2 cellular contexts compared by ENCODE assay signal in the genomic region with DNA sequence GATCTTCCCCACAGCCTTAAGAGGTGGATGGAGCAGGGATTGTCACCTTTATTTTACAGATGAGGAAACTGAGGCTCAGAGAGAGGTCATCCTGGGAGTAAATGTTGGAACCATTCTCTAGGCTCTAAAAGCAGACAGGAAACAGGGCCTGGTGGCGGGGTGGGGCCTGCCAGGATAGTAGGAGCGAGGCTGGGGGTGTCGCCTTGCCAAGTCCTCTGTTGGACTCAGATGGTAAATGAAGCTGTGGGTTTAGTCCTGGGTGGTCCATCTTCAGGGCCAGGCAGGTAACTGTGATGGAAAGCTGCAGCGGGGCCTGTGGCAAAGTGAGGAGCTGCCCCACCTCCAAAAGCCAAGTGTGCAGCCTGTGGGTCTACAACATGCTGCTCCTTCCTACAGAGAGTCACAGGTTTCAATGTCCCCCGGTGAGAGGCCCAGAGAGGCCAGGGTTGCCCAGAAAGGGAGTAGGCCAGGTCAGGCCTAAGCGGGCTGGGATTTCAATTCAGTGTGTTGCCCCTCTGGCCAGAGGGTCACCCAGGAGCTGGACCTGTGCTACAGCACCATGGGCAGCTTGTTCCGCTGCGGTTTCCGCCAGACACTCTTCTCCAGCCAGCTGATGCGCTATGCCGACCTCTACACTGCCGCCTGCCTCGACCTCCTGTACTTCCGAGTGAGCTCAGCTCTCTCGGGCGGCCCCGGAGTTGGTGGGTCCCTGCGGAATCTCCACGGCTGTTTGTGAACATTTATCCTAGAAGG.
TF ChIP-seq lines count a peak whose summit lies in the region.

No MANE protein-coding gene starts in this region.

TF ChIP-seq in HCT116, 20 proteins besides CTCF, POLR2A, EP300 and RAD21:
- no peak for TF ChIP-seq ZNF274 (IDR thresholded peaks at IDR 0.05; ENCODE audit: low read depth, low read length)
- no peak for TF ChIP-seq FOSL1 (IDR thresholded peaks at IDR 0.05; ENCODE audit: low read depth)
- TF ChIP-seq CBX3 (IDR thresholded peaks at IDR 0.05; ENCODE audit: low read depth): no peak
- no peak for TF ChIP-seq EZH2 (IDR thresholded peaks at IDR 0.05)
- no peak for TF ChIP-seq CEBPB (IDR thresholded peaks at IDR 0.05; ENCODE audit: low read depth)
- TF ChIP-seq SP1 (IDR thresholded peaks at IDR 0.05; ENCODE audit: low read depth): no peak
- TF ChIP-seq, protein P1, sequence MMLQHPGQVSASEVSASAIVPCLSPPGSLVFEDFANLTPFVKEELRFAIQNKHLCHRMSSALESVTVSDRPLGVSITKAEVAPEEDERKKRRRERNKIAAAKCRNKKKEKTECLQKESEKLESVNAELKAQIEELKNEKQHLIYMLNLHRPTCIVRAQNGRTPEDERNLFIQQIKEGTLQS (IDR thresholded peaks at IDR 0.05): no peak
- no peak for TF ChIP-seq SRF (IDR thresholded peaks at IDR 0.05; ENCODE audit: low read depth)
- TF ChIP-seq, protein P2, sequence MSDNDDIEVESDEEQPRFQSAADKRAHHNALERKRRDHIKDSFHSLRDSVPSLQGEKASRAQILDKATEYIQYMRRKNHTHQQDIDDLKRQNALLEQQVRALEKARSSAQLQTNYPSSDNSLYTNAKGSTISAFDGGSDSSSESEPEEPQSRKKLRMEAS (IDR thresholded peaks at IDR 0.05): no peak
- TF ChIP-seq TCF7L2 (IDR thresholded peaks at IDR 0.05; ENCODE audit: borderline replicate concordance, extremely low read depth, insufficient read depth, insufficient read length): no peak
- TF ChIP-seq, protein P3, sequence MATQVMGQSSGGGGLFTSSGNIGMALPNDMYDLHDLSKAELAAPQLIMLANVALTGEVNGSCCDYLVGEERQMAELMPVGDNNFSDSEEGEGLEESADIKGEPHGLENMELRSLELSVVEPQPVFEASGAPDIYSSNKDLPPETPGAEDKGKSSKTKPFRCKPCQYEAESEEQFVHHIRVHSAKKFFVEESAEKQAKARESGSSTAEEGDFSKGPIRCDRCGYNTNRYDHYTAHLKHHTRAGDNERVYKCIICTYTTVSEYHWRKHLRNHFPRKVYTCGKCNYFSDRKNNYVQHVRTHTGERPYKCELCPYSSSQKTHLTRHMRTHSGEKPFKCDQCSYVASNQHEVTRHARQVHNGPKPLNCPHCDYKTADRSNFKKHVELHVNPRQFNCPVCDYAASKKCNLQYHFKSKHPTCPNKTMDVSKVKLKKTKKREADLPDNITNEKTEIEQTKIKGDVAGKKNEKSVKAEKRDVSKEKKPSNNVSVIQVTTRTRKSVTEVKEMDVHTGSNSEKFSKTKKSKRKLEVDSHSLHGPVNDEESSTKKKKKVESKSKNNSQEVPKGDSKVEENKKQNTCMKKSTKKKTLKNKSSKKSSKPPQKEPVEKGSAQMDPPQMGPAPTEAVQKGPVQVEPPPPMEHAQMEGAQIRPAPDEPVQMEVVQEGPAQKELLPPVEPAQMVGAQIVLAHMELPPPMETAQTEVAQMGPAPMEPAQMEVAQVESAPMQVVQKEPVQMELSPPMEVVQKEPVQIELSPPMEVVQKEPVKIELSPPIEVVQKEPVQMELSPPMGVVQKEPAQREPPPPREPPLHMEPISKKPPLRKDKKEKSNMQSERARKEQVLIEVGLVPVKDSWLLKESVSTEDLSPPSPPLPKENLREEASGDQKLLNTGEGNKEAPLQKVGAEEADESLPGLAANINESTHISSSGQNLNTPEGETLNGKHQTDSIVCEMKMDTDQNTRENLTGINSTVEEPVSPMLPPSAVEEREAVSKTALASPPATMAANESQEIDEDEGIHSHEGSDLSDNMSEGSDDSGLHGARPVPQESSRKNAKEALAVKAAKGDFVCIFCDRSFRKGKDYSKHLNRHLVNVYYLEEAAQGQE (IDR thresholded peaks at IDR 0.05; ENCODE audit: low read depth): no peak
- no peak for TF ChIP-seq JUND (IDR thresholded peaks at IDR 0.05)
TF ChIP-seq in HCT116: peak in this region for 0.

TF ChIP-seq in K562, 482 proteins besides CTCF, POLR2A, EP300 and RAD21 (continues in another document):
- TF ChIP-seq PRMT5 (CRISPR knock-in tag; IDR thresholded peaks at IDR 0.05): no peak
- TF ChIP-seq, protein P4, sequence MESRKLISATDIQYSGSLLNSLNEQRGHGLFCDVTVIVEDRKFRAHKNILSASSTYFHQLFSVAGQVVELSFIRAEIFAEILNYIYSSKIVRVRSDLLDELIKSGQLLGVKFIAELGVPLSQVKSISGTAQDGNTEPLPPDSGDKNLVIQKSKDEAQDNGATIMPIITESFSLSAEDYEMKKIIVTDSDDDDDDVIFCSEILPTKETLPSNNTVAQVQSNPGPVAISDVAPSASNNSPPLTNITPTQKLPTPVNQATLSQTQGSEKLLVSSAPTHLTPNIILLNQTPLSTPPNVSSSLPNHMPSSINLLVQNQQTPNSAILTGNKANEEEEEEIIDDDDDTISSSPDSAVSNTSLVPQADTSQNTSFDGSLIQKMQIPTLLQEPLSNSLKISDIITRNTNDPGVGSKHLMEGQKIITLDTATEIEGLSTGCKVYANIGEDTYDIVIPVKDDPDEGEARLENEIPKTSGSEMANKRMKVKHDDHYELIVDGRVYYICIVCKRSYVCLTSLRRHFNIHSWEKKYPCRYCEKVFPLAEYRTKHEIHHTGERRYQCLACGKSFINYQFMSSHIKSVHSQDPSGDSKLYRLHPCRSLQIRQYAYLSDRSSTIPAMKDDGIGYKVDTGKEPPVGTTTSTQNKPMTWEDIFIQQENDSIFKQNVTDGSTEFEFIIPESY (CRISPR knock-in tag; IDR thresholded peaks at IDR 0.05): peak; percentile 84
- TF ChIP-seq, protein P5, sequence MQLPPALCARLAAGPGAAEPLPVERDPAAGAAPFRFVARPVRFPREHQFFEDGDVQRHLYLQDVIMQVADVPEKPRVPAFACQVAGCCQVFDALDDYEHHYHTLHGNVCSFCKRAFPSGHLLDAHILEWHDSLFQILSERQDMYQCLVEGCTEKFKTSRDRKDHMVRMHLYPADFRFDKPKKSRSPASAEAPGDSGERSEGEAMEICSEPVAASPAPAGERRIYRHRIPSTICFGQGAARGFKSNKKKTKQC (CRISPR knock-in tag; IDR thresholded peaks at IDR 0.05): no peak
- TF ChIP-seq, protein P6, sequence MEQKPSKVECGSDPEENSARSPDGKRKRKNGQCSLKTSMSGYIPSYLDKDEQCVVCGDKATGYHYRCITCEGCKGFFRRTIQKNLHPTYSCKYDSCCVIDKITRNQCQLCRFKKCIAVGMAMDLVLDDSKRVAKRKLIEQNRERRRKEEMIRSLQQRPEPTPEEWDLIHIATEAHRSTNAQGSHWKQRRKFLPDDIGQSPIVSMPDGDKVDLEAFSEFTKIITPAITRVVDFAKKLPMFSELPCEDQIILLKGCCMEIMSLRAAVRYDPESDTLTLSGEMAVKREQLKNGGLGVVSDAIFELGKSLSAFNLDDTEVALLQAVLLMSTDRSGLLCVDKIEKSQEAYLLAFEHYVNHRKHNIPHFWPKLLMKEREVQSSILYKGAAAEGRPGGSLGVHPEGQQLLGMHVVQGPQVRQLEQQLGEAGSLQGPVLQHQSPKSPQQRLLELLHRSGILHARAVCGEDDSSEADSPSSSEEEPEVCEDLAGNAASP (IDR thresholded peaks at IDR 0.05): no peak
- no peak for TF ChIP-seq ZNF384 (IDR thresholded peaks at IDR 0.05; ENCODE audit: low read depth, low read length)
- no peak for TF ChIP-seq ZBTB1 (CRISPR knock-in tag; IDR thresholded peaks at IDR 0.05; ENCODE audit: borderline replicate concordance, low read depth)
- TF ChIP-seq, protein P7, sequence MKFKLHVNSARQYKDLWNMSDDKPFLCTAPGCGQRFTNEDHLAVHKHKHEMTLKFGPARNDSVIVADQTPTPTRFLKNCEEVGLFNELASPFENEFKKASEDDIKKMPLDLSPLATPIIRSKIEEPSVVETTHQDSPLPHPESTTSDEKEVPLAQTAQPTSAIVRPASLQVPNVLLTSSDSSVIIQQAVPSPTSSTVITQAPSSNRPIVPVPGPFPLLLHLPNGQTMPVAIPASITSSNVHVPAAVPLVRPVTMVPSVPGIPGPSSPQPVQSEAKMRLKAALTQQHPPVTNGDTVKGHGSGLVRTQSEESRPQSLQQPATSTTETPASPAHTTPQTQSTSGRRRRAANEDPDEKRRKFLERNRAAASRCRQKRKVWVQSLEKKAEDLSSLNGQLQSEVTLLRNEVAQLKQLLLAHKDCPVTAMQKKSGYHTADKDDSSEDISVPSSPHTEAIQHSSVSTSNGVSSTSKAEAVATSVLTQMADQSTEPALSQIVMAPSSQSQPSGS (CRISPR knock-in tag; IDR thresholded peaks at IDR 0.05): no peak
- TF ChIP-seq PPARD (CRISPR knock-in tag; IDR thresholded peaks at IDR 0.05): no peak
- no peak for TF ChIP-seq NR2F6 (CRISPR knock-in tag; IDR thresholded peaks at IDR 0.05)
- 0 out of 2 replicates have a peak, but pooled peaks have one; percentile 6 for TF ChIP-seq ZNF561 (CRISPR knock-in tag; conservative IDR thresholded peaks at IDR 0.05)
- TF ChIP-seq KDM5B (IDR thresholded peaks at IDR 0.05; ENCODE audit: insufficient replicate concordance, low read depth, low read length): peak; percentile 13
- TF ChIP-seq, protein P8, sequence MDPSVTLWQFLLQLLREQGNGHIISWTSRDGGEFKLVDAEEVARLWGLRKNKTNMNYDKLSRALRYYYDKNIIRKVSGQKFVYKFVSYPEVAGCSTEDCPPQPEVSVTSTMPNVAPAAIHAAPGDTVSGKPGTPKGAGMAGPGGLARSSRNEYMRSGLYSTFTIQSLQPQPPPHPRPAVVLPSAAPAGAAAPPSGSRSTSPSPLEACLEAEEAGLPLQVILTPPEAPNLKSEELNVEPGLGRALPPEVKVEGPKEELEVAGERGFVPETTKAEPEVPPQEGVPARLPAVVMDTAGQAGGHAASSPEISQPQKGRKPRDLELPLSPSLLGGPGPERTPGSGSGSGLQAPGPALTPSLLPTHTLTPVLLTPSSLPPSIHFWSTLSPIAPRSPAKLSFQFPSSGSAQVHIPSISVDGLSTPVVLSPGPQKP (CRISPR knock-in tag; IDR thresholded peaks at IDR 0.05): no peak
- TF ChIP-seq, protein P9, sequence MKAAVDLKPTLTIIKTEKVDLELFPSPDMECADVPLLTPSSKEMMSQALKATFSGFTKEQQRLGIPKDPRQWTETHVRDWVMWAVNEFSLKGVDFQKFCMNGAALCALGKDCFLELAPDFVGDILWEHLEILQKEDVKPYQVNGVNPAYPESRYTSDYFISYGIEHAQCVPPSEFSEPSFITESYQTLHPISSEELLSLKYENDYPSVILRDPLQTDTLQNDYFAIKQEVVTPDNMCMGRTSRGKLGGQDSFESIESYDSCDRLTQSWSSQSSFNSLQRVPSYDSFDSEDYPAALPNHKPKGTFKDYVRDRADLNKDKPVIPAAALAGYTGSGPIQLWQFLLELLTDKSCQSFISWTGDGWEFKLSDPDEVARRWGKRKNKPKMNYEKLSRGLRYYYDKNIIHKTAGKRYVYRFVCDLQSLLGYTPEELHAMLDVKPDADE (conservative IDR thresholded peaks at IDR 0.05; ENCODE audit: control insufficient read depth, low read depth, low read length): peak; percentile 52; the same call in 1 of the 2 replicates
- TF ChIP-seq FOXA1 (IDR thresholded peaks at IDR 0.05; ENCODE audit: borderline replicate concordance): no peak
- no peak for TF ChIP-seq POLR2AphosphoS5 (IDR thresholded peaks at IDR 0.05; ENCODE audit: control insufficient read depth, insufficient read depth, low read depth, low read length)
- peak; percentile 29; the same call in 1 of the 2 replicates for TF ChIP-seq ZFX (CRISPR knock-in tag; IDR thresholded peaks at IDR 0.05)
- TF ChIP-seq BRD4 (IDR thresholded peaks at IDR 0.05): no peak
- TF ChIP-seq ZNF146 (CRISPR knock-in tag; IDR thresholded peaks at IDR 0.05; ENCODE audit: unreplicated experiment): no peak
- TF ChIP-seq RBFOX2 (IDR thresholded peaks at IDR 0.05; ENCODE audit: low read depth, low read length): 0 out of 2 replicates have a peak, but pooled peaks have one; percentile 2
- TF ChIP-seq TRIM28 (IDR thresholded peaks at IDR 0.05): no peak
- TF ChIP-seq, protein P10, sequence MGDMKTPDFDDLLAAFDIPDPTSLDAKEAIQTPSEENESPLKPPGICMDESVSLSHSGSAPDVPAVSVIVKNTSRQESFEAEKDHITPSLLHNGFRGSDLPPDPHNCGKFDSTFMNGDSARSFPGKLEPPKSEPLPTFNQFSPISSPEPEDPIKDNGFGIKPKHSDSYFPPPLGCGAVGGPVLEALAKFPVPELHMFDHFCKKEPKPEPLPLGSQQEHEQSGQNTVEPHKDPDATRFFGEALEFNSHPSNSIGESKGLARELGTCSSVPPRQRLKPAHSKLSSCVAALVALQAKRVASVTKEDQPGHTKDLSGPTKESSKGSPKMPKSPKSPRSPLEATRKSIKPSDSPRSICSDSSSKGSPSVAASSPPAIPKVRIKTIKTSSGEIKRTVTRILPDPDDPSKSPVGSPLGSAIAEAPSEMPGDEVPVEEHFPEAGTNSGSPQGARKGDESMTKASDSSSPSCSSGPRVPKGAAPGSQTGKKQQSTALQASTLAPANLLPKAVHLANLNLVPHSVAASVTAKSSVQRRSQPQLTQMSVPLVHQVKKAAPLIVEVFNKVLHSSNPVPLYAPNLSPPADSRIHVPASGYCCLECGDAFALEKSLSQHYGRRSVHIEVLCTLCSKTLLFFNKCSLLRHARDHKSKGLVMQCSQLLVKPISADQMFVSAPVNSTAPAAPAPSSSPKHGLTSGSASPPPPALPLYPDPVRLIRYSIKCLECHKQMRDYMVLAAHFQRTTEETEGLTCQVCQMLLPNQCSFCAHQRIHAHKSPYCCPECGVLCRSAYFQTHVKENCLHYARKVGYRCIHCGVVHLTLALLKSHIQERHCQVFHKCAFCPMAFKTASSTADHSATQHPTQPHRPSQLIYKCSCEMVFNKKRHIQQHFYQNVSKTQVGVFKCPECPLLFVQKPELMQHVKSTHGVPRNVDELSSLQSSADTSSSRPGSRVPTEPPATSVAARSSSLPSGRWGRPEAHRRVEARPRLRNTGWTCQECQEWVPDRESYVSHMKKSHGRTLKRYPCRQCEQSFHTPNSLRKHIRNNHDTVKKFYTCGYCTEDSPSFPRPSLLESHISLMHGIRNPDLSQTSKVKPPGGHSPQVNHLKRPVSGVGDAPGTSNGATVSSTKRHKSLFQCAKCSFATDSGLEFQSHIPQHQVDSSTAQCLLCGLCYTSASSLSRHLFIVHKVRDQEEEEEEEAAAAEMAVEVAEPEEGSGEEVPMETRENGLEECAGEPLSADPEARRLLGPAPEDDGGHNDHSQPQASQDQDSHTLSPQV (IDR thresholded peaks at IDR 0.05): peak; percentile 63; the same call in 1 of the 2 replicates
- TF ChIP-seq RBM34 (IDR thresholded peaks at IDR 0.05; ENCODE audit: borderline replicate concordance, insufficient read depth, low read length): no peak
- TF ChIP-seq, protein P11, sequence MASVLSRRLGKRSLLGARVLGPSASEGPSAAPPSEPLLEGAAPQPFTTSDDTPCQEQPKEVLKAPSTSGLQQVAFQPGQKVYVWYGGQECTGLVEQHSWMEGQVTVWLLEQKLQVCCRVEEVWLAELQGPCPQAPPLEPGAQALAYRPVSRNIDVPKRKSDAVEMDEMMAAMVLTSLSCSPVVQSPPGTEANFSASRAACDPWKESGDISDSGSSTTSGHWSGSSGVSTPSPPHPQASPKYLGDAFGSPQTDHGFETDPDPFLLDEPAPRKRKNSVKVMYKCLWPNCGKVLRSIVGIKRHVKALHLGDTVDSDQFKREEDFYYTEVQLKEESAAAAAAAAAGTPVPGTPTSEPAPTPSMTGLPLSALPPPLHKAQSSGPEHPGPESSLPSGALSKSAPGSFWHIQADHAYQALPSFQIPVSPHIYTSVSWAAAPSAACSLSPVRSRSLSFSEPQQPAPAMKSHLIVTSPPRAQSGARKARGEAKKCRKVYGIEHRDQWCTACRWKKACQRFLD (CRISPR knock-in tag; IDR thresholded peaks at IDR 0.05): 0 out of 2 replicates have a peak, but pooled peaks have one; percentile 56
